ENCODE assay signal across 9 cellular contexts in genomic region chr1:66533804-66534745, GRCh38. TPM values are rescaled to one million over a fixed set of nuclear protein-coding genes. Genes with fewer than 3 reads are reported as not detected.
A peak's percentile ranks its signal among the peaks of the same experiment; 100 is the strongest.
DNase-seq lines count a peak whose midpoint lies in the region; ATAC-seq and TF ChIP-seq lines count a peak whose summit lies in the region.
"Had no signal": no experiment of that assay in that cellular context is flagged by ENCODE, and none has a peak within 500 bp of the region (broad histone marks: within the 10 kb centered on the region; RNA-seq: fewer than 3 reads in every experiment).

A gene with protein sequence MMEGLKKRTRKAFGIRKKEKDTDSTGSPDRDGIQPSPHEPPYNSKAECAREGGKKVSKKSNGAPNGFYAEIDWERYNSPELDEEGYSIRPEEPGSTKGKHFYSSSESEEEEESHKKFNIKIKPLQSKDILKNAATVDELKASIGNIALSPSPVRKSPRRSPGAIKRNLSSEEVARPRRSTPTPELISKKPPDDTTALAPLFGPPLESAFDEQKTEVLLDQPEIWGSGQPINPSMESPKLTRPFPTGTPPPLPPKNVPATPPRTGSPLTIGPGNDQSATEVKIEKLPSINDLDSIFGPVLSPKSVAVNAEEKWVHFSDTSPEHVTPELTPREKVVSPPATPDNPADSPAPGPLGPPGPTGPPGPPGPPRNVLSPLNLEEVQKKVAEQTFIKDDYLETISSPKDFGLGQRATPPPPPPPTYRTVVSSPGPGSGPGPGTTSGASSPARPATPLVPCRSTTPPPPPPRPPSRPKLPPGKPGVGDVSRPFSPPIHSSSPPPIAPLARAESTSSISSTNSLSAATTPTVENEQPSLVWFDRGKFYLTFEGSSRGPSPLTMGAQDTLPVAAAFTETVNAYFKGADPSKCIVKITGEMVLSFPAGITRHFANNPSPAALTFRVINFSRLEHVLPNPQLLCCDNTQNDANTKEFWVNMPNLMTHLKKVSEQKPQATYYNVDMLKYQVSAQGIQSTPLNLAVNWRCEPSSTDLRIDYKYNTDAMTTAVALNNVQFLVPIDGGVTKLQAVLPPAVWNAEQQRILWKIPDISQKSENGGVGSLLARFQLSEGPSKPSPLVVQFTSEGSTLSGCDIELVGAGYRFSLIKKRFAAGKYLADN (plus strand): TSS chr1:66534153. CDS start chr1:66534359, 206 bp downstream.

- peak in 2 of 10 experiments; percentile 2 to 26 for DNase-seq in CD4-positive, alpha-beta T cell
- peak; percentile 13 for DNase-seq in NCI-H1105 (lab: John Stamatoyannopoulos, UW)
- peak; percentile 19 to 52 (median 30) for DNase-seq in body of pancreas
- peak; percentile 81 to 82 for DNase-seq in hippocampal formation (lab: John Stamatoyannopoulos, UW)
- DNase-seq in posterior cingulate gyrus, result peak; percentile 79 to 98 (median 88)

- H3K27ac Mint-ChIP-seq in CD4-positive, alpha-beta T cell, result peak within 1 kb of the TSS; percentile 61

- H3K4me1 Mint-ChIP-seq in CD4-positive, alpha-beta T cell (ENCODE audit: low read depth), result peaks cover 17% of the 10 kb centered on the region

- no peaks in the 10 kb centered on the region for H3K9me3 Mint-ChIP-seq in CD4-positive, alpha-beta T cell

- TF ChIP-seq POLR2A in body of pancreas (IDR thresholded peaks at IDR 0.05), result no peak

- H3K4me1 ChIP-seq in body of pancreas, result peaks cover 18% of the 10 kb centered on the region

- CTCF ChIA-PET in CD4-positive, alpha-beta T cell (lab: Charles Lee), result no interaction called here

- H3K27me3 ChIP-seq in CD4-positive, alpha-beta T cell (ENCODE audit: control insufficient read depth, insufficient read depth, low read length), result peaks cover 29% of the 10 kb centered on the region
- H3K27me3 ChIP-seq in body of pancreas, result no peaks in the 10 kb centered on the region

- H3K4me3 ChIP-seq in body of pancreas, result no peak within 1 kb of the TSS
- H3K4me3 ChIP-seq: HAP-1 had no signal

- no peak for TF ChIP-seq CTCF in CD4-positive, alpha-beta T cell (IDR thresholded peaks at IDR 0.05)
- TF ChIP-seq CTCF in body of pancreas (IDR thresholded peaks at IDR 0.05), result no peak

- POLR2A ChIA-PET in CD4-positive, alpha-beta T cell (lab: Charles Lee), result no interaction called here

- peak within 1 kb of the TSS; percentile 90 for H3K4me3 Mint-ChIP-seq in CD4-positive, alpha-beta T cell

- 20 to 24% methylated on average over 19 to 25 of the region's 25 CpGs for WGBS in body of pancreas, 2 donors

- no peak within 1 kb of the TSS for H3K27ac ChIP-seq in CD4-positive, alpha-beta T cell (ENCODE audit: low read depth, low read length)
- H3K27ac ChIP-seq in body of pancreas, result no peak within 1 kb of the TSS

- peak; percentile 73 for ATAC-seq in CD4-positive, alpha-beta T cell (ENCODE audit: poor library complexity)
- ATAC-seq in body of pancreas (peak; percentile 74), HG02623 (IDR thresholded peaks at IDR 0.05; ENCODE audit: unreplicated experiment) (no peak), HG03439 (IDR thresholded peaks at IDR 0.05; ENCODE audit: unreplicated experiment) (no peak), GM19397 (IDR thresholded peaks at IDR 0.05; ENCODE audit: unreplicated experiment) (no peak)

- H3K36me3 ChIP-seq in body of pancreas (replicated peaks in 1 of 2; ENCODE audit: insufficient read depth in 1 of 2, low read depth in 2 of 2), result no peaks in the 10 kb centered on the region
- H3K36me3 ChIP-seq: HAP-1 had no signal

- peaks cover 52% of the 10 kb centered on the region for H3K27me3 Mint-ChIP-seq in CD4-positive, alpha-beta T cell

- no peaks in the 10 kb centered on the region for H3K36me3 Mint-ChIP-seq in CD4-positive, alpha-beta T cell (ENCODE audit: low read depth)

- H3K9me3 ChIP-seq in CD4-positive, alpha-beta T cell (ENCODE audit: control insufficient read depth, low read length), result no peaks in the 10 kb centered on the region
- no peaks in the 10 kb centered on the region for H3K9me3 ChIP-seq in body of pancreas
- H3K9me3 ChIP-seq: HAP-1 had no signal

- intact Hi-C loops in CD4-positive, alpha-beta T cell (cut with DNase I, micrococcal nuclease), result no loop called here
- intact Hi-C loops in body of pancreas (cut with DNase I), result no loop called here
- intact Hi-C loops in posterior cingulate gyrus (cut with DNase I), result no loop called here

RNA-seq across cellular contexts. Expression of the gene that starts here (rescaled TPM):
- under 1 TPM in 1 of 2 experiments, not detected in 1; 0.84 TPM for total RNA-seq in CD4-positive, alpha-beta T cell
- total RNA-seq in body of pancreas, result 1 to 10 TPM in 1 of 2 donors, not detected in 1; 3.1 TPM

Comparison
In these comparisons a context has a peak if more than half of its experiments do, and no peak if none do; other contexts are left out.
1. Peak in ATAC-seq in CD4-positive, alpha-beta T cell; RNA of the gene not detected or under 1 TPM.